16 cellular contexts compared by ENCODE assay signal in genomic region chr20:25327521-25328235, GRCh38.
"Had no signal": no experiment of that assay in that cellular context is flagged by ENCODE, and none has a peak within 500 bp of the region (broad histone marks: within the 10 kb centered on the region; RNA-seq: fewer than 3 reads in every experiment).

No MANE protein-coding gene starts in this region.

- H3K4me1 Mint-ChIP-seq: neural progenitor cell had no signal

- H3K4me3 Mint-ChIP-seq: activated naive CD8-positive, alpha-beta T cell; neural progenitor cell; stimulated activated naive CD8-positive, alpha-beta T cell treated with anti-CD3 and anti-CD28 coated beads, Interleukin-15, amount 100 ng/mL, for 72 hours; T-helper 17 cell had no signal

- DNase-seq: activated CD4-positive, alpha-beta T cell treated with anti-CD3 and anti-CD28 coated beads, Interleukin-2, amount 50 U/mL, for 4 hours; activated CD4-positive, CD25-positive, alpha-beta regulatory T cell treated with anti-CD3 and anti-CD28 coated beads, Interleukin-2, amount 50 U/mL, for 72 hours; activated T-cell treated with anti-CD3 and anti-CD28 coated beads, Interleukin-2, amount 50 U/mL, for 1 hour; amygdala; dorsolateral prefrontal cortex; esophagus squamous epithelium; foreskin melanocyte; heart right ventricle; left ventricle myocardium inferior; mesendoderm; stimulated activated CD4-positive, alpha-beta T cell treated with anti-CD3 and anti-CD28 coated beads, Interleukin-4, amount 100 ng/mL, for 24 hours; stimulated activated naive CD8-positive, alpha-beta T cell treated with anti-CD3 and anti-CD28 coated beads, Interleukin-15, amount 100 ng/mL, for 72 hours; T-helper 17 cell had no signal

- H3K27ac Mint-ChIP-seq: activated naive CD8-positive, alpha-beta T cell; neural progenitor cell; stimulated activated naive CD8-positive, alpha-beta T cell treated with anti-CD3 and anti-CD28 coated beads, Interleukin-15, amount 100 ng/mL, for 72 hours; T-helper 17 cell had no signal

- ATAC-seq: pancreas; stimulated activated naive CD8-positive, alpha-beta T cell treated with anti-CD3 and anti-CD28 coated beads, Interleukin-15, amount 100 ng/mL, for 72 hours; T-helper 17 cell had no signal

- H3K27me3 Mint-ChIP-seq: activated naive CD8-positive, alpha-beta T cell; stimulated activated naive CD8-positive, alpha-beta T cell treated with anti-CD3 and anti-CD28 coated beads, Interleukin-15, amount 100 ng/mL, for 72 hours; T-helper 17 cell had no signal

- H3K9me3 Mint-ChIP-seq: stimulated activated naive CD8-positive, alpha-beta T cell treated with anti-CD3 and anti-CD28 coated beads, Interleukin-15, amount 100 ng/mL, for 72 hours had no signal
